8 cellular contexts compared by ENCODE assay signal in the genomic region with DNA sequence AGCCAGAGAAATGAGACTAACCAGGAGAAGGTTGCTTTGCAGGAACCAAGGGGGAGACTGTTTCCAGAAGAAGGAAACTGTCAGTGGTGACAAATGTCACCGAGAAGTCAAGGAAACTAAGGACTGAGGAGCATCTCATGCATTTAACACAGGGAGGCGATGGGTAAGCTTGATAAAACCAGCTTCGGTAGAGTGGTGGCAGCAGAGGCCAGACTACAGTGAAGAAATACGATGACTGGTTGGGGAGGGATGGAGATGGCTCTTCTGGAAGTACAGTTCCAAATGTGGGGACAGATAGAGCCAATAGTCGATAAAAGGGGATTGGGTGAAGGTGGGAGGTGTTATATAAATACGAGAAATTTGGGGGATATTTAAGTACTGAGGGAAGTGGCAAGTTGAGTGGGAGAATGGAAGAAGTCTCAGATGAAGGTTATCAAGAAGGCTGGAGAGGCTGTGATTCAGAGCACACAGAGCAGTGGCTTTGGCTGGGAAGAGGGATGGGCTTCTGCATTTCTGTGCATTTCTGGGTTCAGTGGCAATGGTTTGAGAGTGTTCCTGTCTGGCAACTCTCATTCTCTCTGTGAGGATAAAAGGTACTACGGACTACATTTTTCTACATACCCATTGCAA. TPM values are rescaled to one million over a fixed set of nuclear protein-coding genes. Genes with fewer than 3 reads are reported as not detected.
A peak's percentile ranks its signal among the peaks of the same experiment; 100 is the strongest.
DNase-seq lines count a peak whose midpoint lies in the region; ATAC-seq, FAIRE-seq and TF ChIP-seq lines count a peak whose summit lies in the region.

No MANE protein-coding gene starts in this region.

- no peak overlapping the region for H2AK5ac ChIP-seq in H1 (ENCODE audit: low read depth, low read length)

- peaks cover 33% of the 10 kb centered on the region for H3K4me1 Mint-ChIP-seq in CD4-positive, alpha-beta T cell (ENCODE audit: low read depth)
- H3K4me1 Mint-ChIP-seq in naive B cell, result peaks cover 19 to 23% (median 22%) of the 10 kb centered on the region in 3 donors

- no peaks in the 10 kb centered on the region for H3K27me3 ChIP-seq in CD4-positive, alpha-beta T cell (ENCODE audit: control insufficient read depth, insufficient read depth, low read length)
- H3K27me3 ChIP-seq in H1 (replicated peaks in 1 of 4; ENCODE audit: control insufficient read depth in 3 of 4, extremely low read depth in 1 of 4, insufficient read depth in 3 of 4, low read length in 3 of 4), result no peaks in the 10 kb centered on the region

- H3K23ac ChIP-seq in H1 (ENCODE audit: insufficient read length), result no peak overlapping the region

- H4K5ac ChIP-seq in H1 (ENCODE audit: insufficient read length, low read depth, low read length), result no peak overlapping the region

- no peak overlapping the region for H2BK5ac ChIP-seq in H1 (ENCODE audit: low read depth, low read length)

- H4K8ac ChIP-seq in H1 (ENCODE audit: extremely low read depth, insufficient read depth, low read length), result no peak overlapping the region

- DNase-seq in CD4-positive, alpha-beta T cell, result peak in 9 of 10 experiments; percentile 6 to 42 (median 15)
- DNase-seq in GM18507 (ENCODE audit: extremely low spot score, insufficient read length, low read depth), result no peak
- DNase-seq in HTR-8/SVneo (ENCODE audit: insufficient read length, low spot score), result peak; percentile 18
- peak; percentile 18 for DNase-seq in SK-N-DZ (ENCODE audit: low spot score)
- peak in 1 of 2 experiments; percentile 21 for DNase-seq in H1 (ENCODE audit: low read depth in 1 of 2, low spot score in 2 of 2)
- no peak for DNase-seq in naive B cell
- no peak for DNase-seq in posterior vena cava (ENCODE audit: low spot score)
- DNase-seq in NCI-H510A treated with DMSO at 0.1 percent for 48 hours (lab: John Stamatoyannopoulos, UW), result no peak

- no peak overlapping the region for H3K27ac ChIP-seq in CD4-positive, alpha-beta T cell (ENCODE audit: low read depth, low read length)
- H3K27ac ChIP-seq in H1 (ENCODE audit: low read depth, low read length), result no peak overlapping the region

- peak; percentile 76 for ATAC-seq in CD4-positive, alpha-beta T cell (ENCODE audit: poor library complexity)
- peak; percentile 57 to 72 for ATAC-seq in naive B cell (ENCODE audit: low read depth in 2 of 2)

- TF ChIP-seq CTCF in CD4-positive, alpha-beta T cell (IDR thresholded peaks at IDR 0.05), result peak; percentile 68
- TF ChIP-seq CTCF in H1 (IDR thresholded peaks at IDR 0.05; ENCODE audit: control extremely low read depth in 1 of 3, insufficient read depth in 1 of 3, low read depth in 1 of 3, low read length in 3 of 3), result peak; percentile 47 to 87 (median 76)

- H3K4me2 ChIP-seq in H1 (ENCODE audit: insufficient read depth in 1 of 2, low read depth in 2 of 2, low read length in 2 of 2), result no peak overlapping the region

- H3K36me3 ChIP-seq in H1 (ENCODE audit: control insufficient read depth in 2 of 4, insufficient read depth in 4 of 4, low read length in 3 of 4), result no peaks in the 10 kb centered on the region

- no peaks in the 10 kb centered on the region for H3K9me3 Mint-ChIP-seq in CD4-positive, alpha-beta T cell
- no peaks in the 10 kb centered on the region for H3K9me3 Mint-ChIP-seq in naive B cell

- H3K79me2 ChIP-seq in H1 (ENCODE audit: control insufficient read depth in 1 of 2, insufficient read depth in 2 of 2, low read length in 2 of 2), result no peaks in the 10 kb centered on the region

- 63 to 100% methylated on average over 1 to 7 of the region's 7 CpGs for WGBS in H1 (ENCODE audit: extremely low coverage in 1 of 2, insufficient coverage in 1 of 2, insufficient read length in 1 of 2, insufficient replicate concordance in 2 of 2, low coverage in 1 of 2, low lambda C conversion rate in 2 of 2, missing lambda C conversion rate in 1 of 2), 2 experiments

- no peak overlapping the region for H4K91ac ChIP-seq in H1 (replicated peaks; ENCODE audit: insufficient read length, low read length)

- H3K27ac Mint-ChIP-seq in CD4-positive, alpha-beta T cell, result no peak overlapping the region
- H3K27ac Mint-ChIP-seq in naive B cell, result peak overlapping the region in 3 of 6 donors; percentile 56 to 73 (median 68)

- no peaks in the 10 kb centered on the region for H4K20me1 ChIP-seq in H1 (replicated peaks in 1 of 2; ENCODE audit: control insufficient read depth in 1 of 2, insufficient read depth in 2 of 2, low read length in 2 of 2)

- no peaks in the 10 kb centered on the region for H3K23me2 ChIP-seq in H1 (ENCODE audit: low read depth, low read length)

- intact Hi-C loops in CD4-positive, alpha-beta T cell (cut with DNase I, micrococcal nuclease), result loop anchor here (5.0 to 10.0 kb wide), 3 partner anchors 53 to 131 kb away; a partner anchor contains a TSS
- intact Hi-C loops in posterior vena cava (cut with DNase I), result loop anchor here (5.0 kb wide), 1 partner anchor 216 kb away; no protein-coding TSS in a partner anchor

- no peak overlapping the region for H2BK120ac ChIP-seq in H1 (replicated peaks; ENCODE audit: low read depth, low read length)

- H3K56ac ChIP-seq in H1 (replicated peaks; ENCODE audit: insufficient read length, low read depth, low read length), result no peak overlapping the region

- no peak overlapping the region for H3K4me3 ChIP-seq in H1 (ENCODE audit: extremely low read depth in 1 of 4, insufficient read depth in 2 of 4, low read depth in 3 of 4, low read length in 4 of 4)

- no peaks in the 10 kb centered on the region for H3K27me3 Mint-ChIP-seq in CD4-positive, alpha-beta T cell
- H3K27me3 Mint-ChIP-seq in naive B cell, result peaks cover 5 to 12% (median 8%) of the 10 kb centered on the region in 3 donors

- no peak overlapping the region for H3K4me3 Mint-ChIP-seq in CD4-positive, alpha-beta T cell
- no peak overlapping the region for H3K4me3 Mint-ChIP-seq in naive B cell

- CTCF ChIA-PET in CD4-positive, alpha-beta T cell (lab: Charles Lee), result interaction anchor here (0.6 kb wide), 1 partner anchor 269 kb away, joined by 4 read pairs; no protein-coding TSS in a partner anchor
- CTCF ChIA-PET in H1 (lab: Charles Lee; ENCODE audit: partially characterized antibody), result interaction anchor here (0.7 to 1.7 kb wide), 7 partner anchors 21 to 250 kb away, joined by 3 to 4 read pairs (median 4); no protein-coding TSS in a partner anchor

- no peak overlapping the region for H3K18ac ChIP-seq in H1 (ENCODE audit: extremely low read depth, low read length)

- H3K36me3 Mint-ChIP-seq in CD4-positive, alpha-beta T cell (ENCODE audit: low read depth), result no peaks in the 10 kb centered on the region
- no peaks in the 10 kb centered on the region for H3K36me3 Mint-ChIP-seq in naive B cell

- peak; percentile 94 to 96 for TF ChIP-seq RAD21 in H1 (IDR thresholded peaks at IDR 0.05 in 1 of 2, conservative IDR thresholded peaks at IDR 0.05 in 1 of 2; ENCODE audit: low read depth in 2 of 2, low read length in 2 of 2)

- no peak overlapping the region for H3K9ac ChIP-seq in H1 (replicated peaks in 1 of 4; ENCODE audit: extremely low read depth in 1 of 4, low read depth in 3 of 4, low read length in 3 of 4)

- no peaks in the 10 kb centered on the region for H3K79me1 ChIP-seq in H1 (ENCODE audit: low read depth, low read length)

- peak; percentile 94 for FAIRE-seq in GM18507 (lab: Jason Lieb, UNC)
- FAIRE-seq in HTR-8/SVneo (lab: Jason Lieb, UNC), result no peak
- peak; percentile 96 for FAIRE-seq in H1 (lab: Jason Lieb, UNC)

- H2BK20ac ChIP-seq in H1 (ENCODE audit: low read length), result no peak overlapping the region

- no peak overlapping the region for H2BK12ac ChIP-seq in H1 (ENCODE audit: low read depth, low read length)

- no peak overlapping the region for H3K4ac ChIP-seq in H1 (replicated peaks; ENCODE audit: insufficient read length, low read depth, low read length)

- H3K4me1 ChIP-seq in H1 (replicated peaks in 1 of 4; ENCODE audit: control insufficient read depth in 3 of 4, insufficient read depth in 4 of 4, low read length in 3 of 4), result peaks cover 0 to 3% (median 3%) of the 10 kb centered on the region in 4 experiments; a peak in 3 of 7 replicates

- POLR2A ChIA-PET in CD4-positive, alpha-beta T cell (lab: Charles Lee), result interaction anchor here (0.7 to 1.5 kb wide), 10 partner anchors 25 to 270 kb away, joined by 3 to 21 read pairs (median 3); a partner anchor contains a TSS
- POLR2A ChIA-PET in H1 (lab: Charles Lee; ENCODE audit: partially characterized antibody), result no interaction called here

- TF ChIP-seq EP300 in H1 (IDR thresholded peaks at IDR 0.05; ENCODE audit: borderline replicate concordance in 1 of 2, low read depth in 2 of 2, low read length in 2 of 2), result no peak

- no peak overlapping the region for H2AFZ ChIP-seq in H1 (ENCODE audit: low read length)

- no peak overlapping the region for H3K14ac ChIP-seq in H1 (ENCODE audit: insufficient read length)

- TF ChIP-seq POLR2A in H1 (IDR thresholded peaks at IDR 0.05; ENCODE audit: control extremely low read depth in 1 of 2, low read depth in 2 of 2, low read length in 2 of 2), result no peak

- H2BK15ac ChIP-seq in H1 (ENCODE audit: low read length), result no peak overlapping the region

- no peaks in the 10 kb centered on the region for H3K9me3 ChIP-seq in CD4-positive, alpha-beta T cell (ENCODE audit: control insufficient read depth, low read length)
- H3K9me3 ChIP-seq in H1 (ENCODE audit: insufficient read depth in 2 of 2, low read depth in 1 of 2, low read length in 1 of 2), result no peaks in the 10 kb centered on the region

TF ChIP-seq in H1, 55 proteins besides CTCF, POLR2A, EP300 and RAD21:
- TF ChIP-seq RNF2 (IDR thresholded peaks at IDR 0.05; ENCODE audit: borderline replicate concordance, low read depth, low read length, missing control alignments, poor library complexity, severe bottlenecking) (no peak), TAF1 (IDR thresholded peaks at IDR 0.05; ENCODE audit: low read depth, low read length) (no peak), SIN3A (conservative IDR thresholded peaks at IDR 0.05 in 1 of 2, IDR thresholded peaks at IDR 0.05 in 1 of 2; ENCODE audit: low read depth in 1 of 2, low read length in 2 of 2) (no peak), YY1 (IDR thresholded peaks at IDR 0.05; ENCODE audit: low read depth, low read length) (peak; percentile 47; the same call in 1 of the 2 replicates)

RNA-seq across cellular contexts. Expression of a gene that starts 29.2 kb away (rescaled TPM):
- total RNA-seq in CD4-positive, alpha-beta T cell, result 10 to 100 TPM; 87.7 to 92.7 TPM
- polyA plus RNA-seq in SK-N-DZ (2014; cell fraction: cytosol; rRNA removed), result 17.2 and 21.5 TPM in 2 replicates
- 10.2 and 14.9 TPM in 2 replicates for polyA plus RNA-seq in SK-N-DZ (2014; cell fraction: nucleus; rRNA removed)
- total RNA-seq in H1 (2021; fragmentation: NEBNext Ultra II Directional; extraction: Animal tissue kit (Norgen Biotek cat#: 25700)), result 71.4 and 73.9 TPM in 2 replicates
- polyA plus RNA-seq in H1 (2011; rRNA removed) (44.7 and 90.3 TPM in 2 replicates), naive B cell (ENCODE audit: low read depth in 6 of 6) (10 to 100 TPM; 11.1 to 17.6 (median 14.9) TPM)
- 75.4 TPM for polyA plus RNA-seq in H1 (2011; cell fraction: cytosol; rRNA removed)
- 92.3 TPM for polyA plus RNA-seq in H1 (2011; cell fraction: nucleus; rRNA removed)
- 69.2 to 167 TPM (median 86.3 TPM) in 4 replicates for polyA plus RNA-seq in H1 (2012, experiment 1 of 2)
- polyA plus RNA-seq in H1 (2012, experiment 2 of 2), result 14.1 TPM
- 208 TPM for polyA plus RNA-seq in H1 (2013, experiment 1 of 2)
- polyA plus RNA-seq in H1 (2013, experiment 2 of 2), result 224 TPM
- 183 and 296 TPM in 2 replicates for polyA minus RNA-seq in H1 (2011; rRNA and poly(A)+ RNA removed)
- polyA minus RNA-seq in H1 (2011; cell fraction: cytosol; rRNA and poly(A)+ RNA removed), result 105 TPM
- 174 TPM for polyA minus RNA-seq in H1 (2011; cell fraction: nucleus; rRNA and poly(A)+ RNA removed)
- total RNA-seq in posterior vena cava, result 10 to 100 TPM; 21.5 to 27.4 TPM

Comparison
In these comparisons a context has a peak if more than half of its experiments do, and no peak if none do; other contexts are left out.
1. DNase-seq: peak in CD4-positive, alpha-beta T cell (9 of 10), HTR-8/SVneo (single experiment) and SK-N-DZ (single experiment); none in GM18507 (single experiment), naive B cell (single experiment), posterior vena cava (single experiment) and NCI-H510A treated with DMSO at 0.1 percent for 48 hours (single experiment).